8 cellular contexts compared by ENCODE assay signal in the genomic region with DNA sequence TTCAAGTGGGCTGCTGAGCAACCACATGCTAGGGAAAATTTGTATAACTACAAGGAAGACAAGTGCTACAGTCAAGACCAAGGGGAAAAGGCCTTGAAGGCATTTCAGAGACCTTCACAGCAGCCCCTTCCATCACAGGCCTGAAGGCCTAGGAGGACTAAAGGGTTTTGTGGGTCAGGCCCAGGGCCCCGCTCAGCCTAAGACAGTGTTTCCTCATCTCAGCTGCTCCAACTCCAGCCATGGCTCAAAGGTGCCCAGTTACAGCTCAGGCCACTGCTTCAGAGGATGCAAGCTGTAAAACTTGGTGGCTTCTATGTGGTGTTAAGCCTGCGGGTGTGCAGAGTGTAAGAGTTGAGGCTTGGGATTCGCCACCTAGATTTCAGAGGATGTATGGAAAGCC.
"Had no signal": no experiment of that assay in that cellular context is flagged by ENCODE, and none has a peak within 500 bp of the region (broad histone marks: within the 10 kb centered on the region; RNA-seq: fewer than 3 reads in every experiment).

No MANE protein-coding gene starts in this region.

- H3K4me2 ChIP-seq: KMS-11 had no signal

- H3K4me3 Mint-ChIP-seq: IgD-negative memory B cell had no signal

- FAIRE-seq: HepG2, HTR-8/SVneo had no signal

- H3K9ac ChIP-seq: KMS-11 had no signal

- ATAC-seq: HepG2 had no signal

- H3K36me3 Mint-ChIP-seq: IgD-negative memory B cell had no signal

- DNase-seq: IMR-90, KBM-7, KG1 had no signal

- H3K4me1 Mint-ChIP-seq: IgD-negative memory B cell had no signal

- H3K27me3 Mint-ChIP-seq: IgD-negative memory B cell had no signal

- H3K27ac ChIP-seq: HL-60, KMS-11 had no signal
